Comparison of ENCODE assay signal across 35 cellular contexts in genomic region chr1:150661156-150661555, GRCh38. TPM values are rescaled to one million over a fixed set of nuclear protein-coding genes. Genes with fewer than 3 reads are reported as not detected.
"Had no signal": no experiment of that assay in that cellular context is flagged by ENCODE, and none has a peak within 500 bp of the region (broad histone marks: within the 10 kb centered on the region; RNA-seq: fewer than 3 reads in every experiment).

No MANE protein-coding gene starts in this region.

- H3K4me1 ChIP-seq: SJSA1 had no signal

- H3K4me2 ChIP-seq: SK-N-SH had no signal

- H3K9me3 ChIP-seq: body of pancreas, SJSA1, SK-N-SH had no signal

- H3K27me3 ChIP-seq: body of pancreas, SJSA1 had no signal

- FAIRE-seq: astrocyte had no signal

- DNase-seq: activated CD4-positive, alpha-beta memory T cell treated with anti-CD3 and anti-CD28 coated beads, Interleukin-2, amount 10 ng/mL, durations not matched to agents 7 days and 5 days; activated CD4-positive, alpha-beta T cell treated with anti-CD3 and anti-CD28 coated beads for 1 hour; activated CD4-positive, alpha-beta T cell treated with anti-CD3 and anti-CD28 coated beads for 48 hours; activated CD4-positive, CD25-positive, alpha-beta regulatory T cell; activated CD8-positive, alpha-beta memory T cell treated with anti-CD3 and anti-CD28 coated beads for 24 hours; activated effector memory CD4-positive, alpha-beta T cell treated with anti-CD3 and anti-CD28 coated beads, Interleukin-2, amount 50 U/mL, for 16 hours; activated naive CD4-positive, alpha-beta T cell treated with Interleukin-2 at 50 U/mL for 16 hours; activated naive CD8-positive, alpha-beta T cell treated with anti-CD3 and anti-CD28 coated beads, Interleukin-2, amount 10 ng/mL, durations not matched to agents 7 days and 5 days; activated T-cell treated with anti-CD3 and anti-CD28 coated beads, Interleukin-2, amount 50 U/mL, for 1 hour; activated T-cell treated with anti-CD3 and anti-CD28 coated beads, Interleukin-2, amount 50 U/mL, for 72 hours; amygdala; body of pancreas; central memory CD4-positive, alpha-beta T cell; Kasumi-1; KG1; MM.1S; MV-4-11; NCI-H1092; NCI-H1436 treated with DMSO at 0.1 percent for 48 hours; NCI-H1694 treated with DMSO at 0.1 percent for 48 hours; NCI-H2029; NCI-H510A; NCI-H526; NCI-H748 treated with DMSO at 0.1 percent for 48 hours; NK-92 treated with Interleukin-12 subunit alpha and Interleukin-12 subunit beta, amount 100 ng/mL, for 24 hours; SHP77 treated with DMSO at 0.1 percent for 48 hours; SK-N-SH; T-cell; T-helper 17 cell; T-helper 9 cell; WERI-Rb-1 had no signal

- H3K9me2 ChIP-seq: SK-N-SH had no signal

- ATAC-seq: activated T-cell treated with anti-CD3 and anti-CD28 coated beads, Interleukin-2, amount 50 U/mL, for 72 hours; activated T-helper 17 cell treated with anti-CD3 and anti-CD28 coated beads, Interleukin-2, amount 50 U/mL, for 72 hours; body of pancreas; T-cell; T-helper 17 cell had no signal

- H3K4me3 ChIP-seq: body of pancreas, SJSA1 had no signal

- H3K9ac ChIP-seq: SK-N-SH had no signal

- H3K27ac ChIP-seq: body of pancreas, SJSA1, WERI-Rb-1 had no signal

RNA-seq across cellular contexts. Expression of gene HORMAD1, which starts 59.5 kb away (rescaled TPM):
- total RNA-seq: activated T-helper 17 cell treated with anti-CD3 and anti-CD28 coated beads, Interleukin-2, amount 50 U/mL, for 72 hours; astrocyte; body of pancreas; cerebellum; SJSA1 had no signal
- polyA plus RNA-seq: SK-N-SH had no signal
